8 cellular contexts compared by ENCODE assay signal in genomic region chr7:138982204-138982623, GRCh38. TPM values are rescaled to one million over a fixed set of nuclear protein-coding genes. Genes with fewer than 3 reads are reported as not detected.
A peak's percentile ranks its signal among the peaks of the same experiment; 100 is the strongest.
DNase-seq lines count a peak whose midpoint lies in the region; ATAC-seq and TF ChIP-seq lines count a peak whose summit lies in the region.

No MANE protein-coding gene starts in this region.

- CTCF ChIA-PET in activated naive CD4-positive, alpha-beta T cell treated with anti-CD3 and anti-CD28 coated beads for 36 hours (lab: Charles Lee): interaction anchor here (0.8 to 3.4 kb wide), 2 partner anchors 36 to 95 kb away, joined by 4 to 20 read pairs; no protein-coding TSS in a partner anchor

- peak overlapping the region; percentile 59 for H3K4me3 Mint-ChIP-seq in activated naive CD4-positive, alpha-beta T cell treated with anti-CD3 and anti-CD28 coated beads for 36 hours
- peak overlapping the region; percentile 54 for H3K4me3 Mint-ChIP-seq in activated naive CD8-positive, alpha-beta T cell treated with anti-CD3 and anti-CD28 coated beads, Interleukin-2, amount 50 U/mL, for 24 hours

- intact Hi-C loops in activated naive CD4-positive, alpha-beta T cell treated with anti-CD3 and anti-CD28 coated beads for 36 hours (cut with micrococcal nuclease): loop anchor here (5.0 kb wide), 1 partner anchor 80 kb away; no protein-coding TSS in a partner anchor
- intact Hi-C loops in transverse colon (cut with DNase I; ENCODE audit: low total_unique reads) (no loop called here), aorta (cut with DNase I) (no loop called here)

- H3K27me3 ChIP-seq in transverse colon (peaks cover 8% of the 10 kb centered on the region), aorta (ENCODE audit: control insufficient read depth in 1 of 2, insufficient read depth in 2 of 2, low read length in 1 of 2) (no peaks in the 10 kb centered on the region)

- H3K4me3 ChIP-seq in transverse colon: peak overlapping the region in 3 of 4 donors; percentile 58 to 64 (median 62)
- no peak overlapping the region for H3K4me3 ChIP-seq in aorta (ENCODE audit: low read length in 2 of 2)

- H3K27ac Mint-ChIP-seq in activated naive CD4-positive, alpha-beta T cell treated with anti-CD3 and anti-CD28 coated beads for 36 hours: no peak overlapping the region
- peak overlapping the region; percentile 17 for H3K27ac Mint-ChIP-seq in activated naive CD8-positive, alpha-beta T cell treated with anti-CD3 and anti-CD28 coated beads, Interleukin-2, amount 50 U/mL, for 24 hours

- DNase-seq in activated naive CD4-positive, alpha-beta T cell treated with anti-CD3 and anti-CD28 coated beads for 36 hours: no peak
- DNase-seq in activated naive CD4-positive, alpha-beta T cell treated with Interleukin-2 at 50 U/mL for 16 hours: no peak
- no peak for DNase-seq in activated naive CD8-positive, alpha-beta T cell treated with anti-CD3 and anti-CD28 coated beads, Interleukin-2, amount 50 U/mL, for 24 hours
- DNase-seq in kidney tubule cell (ENCODE audit: low spot score) (peak; percentile 13), transverse colon (no peak), aorta (no peak), T1000 (lab: John Stamatoyannopoulos, UW) (no peak)
- no peak for DNase-seq in stimulated activated CD4-positive, alpha-beta T cell treated with anti-CD3 and anti-CD28 coated beads, Interleukin-4, amount 100 ng/mL, for 1 hour

- H3K27ac ChIP-seq in transverse colon (no peak overlapping the region), aorta (ENCODE audit: low read depth in 1 of 2, low read length in 2 of 2) (no peak overlapping the region)

- no peaks in the 10 kb centered on the region for H3K9me3 ChIP-seq in transverse colon
- no peaks in the 10 kb centered on the region for H3K9me3 ChIP-seq in aorta (ENCODE audit: control insufficient read depth, low read length)

- peaks cover 8% of the 10 kb centered on the region for H3K4me1 Mint-ChIP-seq in activated naive CD4-positive, alpha-beta T cell treated with anti-CD3 and anti-CD28 coated beads for 36 hours (ENCODE audit: low read depth)
- H3K4me1 Mint-ChIP-seq in activated naive CD8-positive, alpha-beta T cell treated with anti-CD3 and anti-CD28 coated beads, Interleukin-2, amount 50 U/mL, for 24 hours: peaks cover 14% of the 10 kb centered on the region

- no peaks in the 10 kb centered on the region for H3K36me3 Mint-ChIP-seq in activated naive CD4-positive, alpha-beta T cell treated with anti-CD3 and anti-CD28 coated beads for 36 hours (ENCODE audit: low read depth)
- no peaks in the 10 kb centered on the region for H3K36me3 Mint-ChIP-seq in activated naive CD8-positive, alpha-beta T cell treated with anti-CD3 and anti-CD28 coated beads, Interleukin-2, amount 50 U/mL, for 24 hours (ENCODE audit: low read depth)

- H3K27me3 Mint-ChIP-seq in activated naive CD4-positive, alpha-beta T cell treated with anti-CD3 and anti-CD28 coated beads for 36 hours (ENCODE audit: low read depth): peaks cover 36% of the 10 kb centered on the region
- peaks cover 42% of the 10 kb centered on the region for H3K27me3 Mint-ChIP-seq in activated naive CD8-positive, alpha-beta T cell treated with anti-CD3 and anti-CD28 coated beads, Interleukin-2, amount 50 U/mL, for 24 hours

- in situ Hi-C loops in transverse colon (cut with MboI; ENCODE audit: low pct_ligation_motif_present in 1 of 4, low pct_unique_long_range_greater_than_20kb in 1 of 4, low sequenced_read_pairs in 3 of 4): no loop called here

- 34 to 35% methylated on average over 10 to 14 of the region's 14 CpGs for WGBS in transverse colon (ENCODE audit: low coverage in 1 of 2), 2 donors
- 29 to 30% methylated on average over 14 of the region's 14 CpGs for WGBS in aorta, 2 donors

- TF ChIP-seq CTCF in transverse colon (IDR thresholded peaks at IDR 0.05): no peak

- H3K36me3 ChIP-seq in transverse colon (no peaks in the 10 kb centered on the region), aorta (ENCODE audit: control insufficient read depth in 1 of 2, insufficient read depth in 2 of 2, low read length in 1 of 2) (no peaks in the 10 kb centered on the region)

- ATAC-seq in activated naive CD8-positive, alpha-beta T cell treated with anti-CD3 and anti-CD28 coated beads, Interleukin-2, amount 50 U/mL, for 24 hours: no peak
- no peak for ATAC-seq in aorta (ENCODE audit: low FRiP score)

- H3K4me1 ChIP-seq in transverse colon: peaks cover 0 to 17% (median 16%) of the 10 kb centered on the region in 4 donors
- H3K4me1 ChIP-seq in aorta (ENCODE audit: control insufficient read depth in 1 of 2, insufficient read depth in 2 of 2, low read length in 2 of 2): no peaks in the 10 kb centered on the region

- TF ChIP-seq POLR2A in transverse colon (IDR thresholded peaks at IDR 0.05): no peak

- no peak for TF ChIP-seq EP300 in transverse colon (IDR thresholded peaks at IDR 0.05; ENCODE audit: low read depth)

- H3K9me3 Mint-ChIP-seq in activated naive CD4-positive, alpha-beta T cell treated with anti-CD3 and anti-CD28 coated beads for 36 hours: no peaks in the 10 kb centered on the region
- no peaks in the 10 kb centered on the region for H3K9me3 Mint-ChIP-seq in activated naive CD8-positive, alpha-beta T cell treated with anti-CD3 and anti-CD28 coated beads, Interleukin-2, amount 50 U/mL, for 24 hours

RNA-seq across cellular contexts. Expression of gene KIAA1549, which starts 1.0 kb away (rescaled TPM):
- under 1 TPM; 0.60 to 0.67 TPM for total RNA-seq in activated naive CD4-positive, alpha-beta T cell treated with anti-CD3 and anti-CD28 coated beads for 36 hours
- 1 to 10 TPM in 2 of 4 donors, under 1 TPM in 2; 0.37 to 1.5 (median 0.93) TPM for total RNA-seq in transverse colon
- total RNA-seq in aorta: 1 to 10 TPM; 1.0 to 2.8 TPM
- under 1 TPM; 0.13 to 0.15 TPM for polyA plus RNA-seq in aorta

RNA-seq across cellular contexts. Expression of gene ZC3HAV1L, which starts 53.6 kb away (rescaled TPM):
- total RNA-seq in activated naive CD4-positive, alpha-beta T cell treated with anti-CD3 and anti-CD28 coated beads for 36 hours: 1 to 10 TPM; 4.5 to 5.1 TPM
- total RNA-seq in transverse colon (10 to 100 TPM in 2 of 4 donors, 1 to 10 TPM in 2; 5.2 to 71.4 (median 14.7) TPM), aorta (10 to 100 TPM in 1 of 2 donors, 1 to 10 TPM in 1; 6.9 to 17.5 TPM)
- 1 to 10 TPM in 1 of 2 donors, under 1 TPM in 1; 0.51 to 1.1 TPM for polyA plus RNA-seq in aorta

Comparison
In these comparisons a context has a peak if more than half of its experiments do, and no peak if none do; other contexts are left out.
1. H3K4me3 ChIP-seq: peak in transverse colon (3 of 4); none in aorta (0 of 2).